33 cellular contexts compared by ENCODE assay signal in genomic region chr4:186757696-186758330, GRCh38. TPM values are rescaled to one million over a fixed set of nuclear protein-coding genes. Genes with fewer than 3 reads are reported as not detected.
DNase-seq lines count a peak whose midpoint lies in the region; ATAC-seq and TF ChIP-seq lines count a peak whose summit lies in the region.
"Had no signal": no experiment of that assay in that cellular context is flagged by ENCODE, and none has a peak within 500 bp of the region (broad histone marks: within the 10 kb centered on the region; RNA-seq: fewer than 3 reads in every experiment).

No MANE protein-coding gene starts in this region.

- POLR2A ChIA-PET in BJ (lab: Charles Lee) (no interaction called here), IMR-90 (lab: Charles Lee; ENCODE audit: unreplicated experiment) (interaction anchor here (0.6 kb wide), 1 partner anchor 1593 kb away, joined by 9 read pairs; no protein-coding TSS in a partner anchor)

- TF ChIP-seq POLR2A in IMR-90 (IDR thresholded peaks at IDR 0.05; ENCODE audit: low read depth, low read length) = no peak

- H3K9me3 ChIP-seq in IMR-90 (ENCODE audit: control insufficient read depth, insufficient read depth, low read length) (no peaks in the 10 kb centered on the region), mesenchymal stem cell (ENCODE audit: control insufficient read depth, low read length) (no peaks in the 10 kb centered on the region), aorta (ENCODE audit: control insufficient read depth, low read length) (peaks cover 2% of the 10 kb centered on the region), BE2C (no peaks in the 10 kb centered on the region; the same call in 1 of the 2 replicates)
- H3K9me3 ChIP-seq: Caco-2, MG63, thyroid gland, vagina had no signal

- H2BK15ac ChIP-seq in IMR-90 (ENCODE audit: low read depth, low read length) (no peak overlapping the region), mesenchymal stem cell (ENCODE audit: low read depth, poor library complexity, severe bottlenecking) (no peak overlapping the region)

- DNase-seq in BJ (ENCODE audit: low read depth) = peak; percentile 60
- no peak for DNase-seq in IMR-90
- peak; percentile 53 for DNase-seq in NOMO-1 treated with dmso at 0.1 percent for 144 hours (lab: John Stamatoyannopoulos, UW; ENCODE audit: unreplicated experiment)
- DNase-seq in mesenchymal stem cell = no peak
- no peak for DNase-seq in NCI-H1048 (lab: John Stamatoyannopoulos, UW)
- no peak for DNase-seq in NCI-H1417 (lab: John Stamatoyannopoulos, UW)
- no peak for DNase-seq in aorta
- no peak for DNase-seq in BE2C
- DNase-seq: activated CD4-positive, alpha-beta memory T cell treated with anti-CD3 and anti-CD28 coated beads for 36 hours; activated naive CD4-positive, alpha-beta T cell; C1 segment of cervical spinal cord; Caco-2; central memory CD4-positive, alpha-beta T cell; cortex of kidney; DND-41; effector memory CD4-positive, alpha-beta T cell; glutamatergic neuron; HFFc6; left colon; mammary epithelial cell; MG63; NCI-H2081 treated with DMSO at 0.1 percent for 48 hours; NCI-H446; PC-3; retina; stimulated activated CD8-positive, alpha-beta memory T cell treated with anti-CD3 and anti-CD28 coated beads, Interleukin-4, amount 100 ng/mL, for 48 hours; T-helper 17 cell; thyroid gland had no signal

- H3K9ac ChIP-seq in IMR-90 (ENCODE audit: low read depth, low read length) (no peak overlapping the region), mesenchymal stem cell (ENCODE audit: low read length) (no peak overlapping the region)
- H3K9ac ChIP-seq: parathyroid adenoma had no signal

- no peak for ATAC-seq in IMR-90 (ENCODE audit: low read depth)
- no peak for ATAC-seq in aorta (ENCODE audit: low FRiP score)
- ATAC-seq: activated CD4-positive, CD25-positive, alpha-beta regulatory T cell treated with anti-CD3 and anti-CD28 coated beads, Interleukin-2, amount 50 U/mL, for 24 hours; left colon; PC-3; Right ventricle myocardium inferior; SK-N-SH treated with all-trans-retinoic acid at 6 μM for 48 hours; T-helper 17 cell had no signal

- H3K9me1 ChIP-seq in IMR-90 (ENCODE audit: insufficient read depth, low read length) = no peaks in the 10 kb centered on the region; the same call in 1 of the 2 replicates

- H3K18ac ChIP-seq in IMR-90 (ENCODE audit: low read depth, low read length) (no peak overlapping the region), mesenchymal stem cell (ENCODE audit: low read depth in 1 of 2, low read length in 2 of 2) (no peak overlapping the region)

- no peak for TF ChIP-seq RAD21 in IMR-90 (IDR thresholded peaks at IDR 0.05; ENCODE audit: low read length)

- no peak overlapping the region for H3K56ac ChIP-seq in IMR-90 (ENCODE audit: extremely low read depth, insufficient read depth, low read length)

- BruUV-seq in IMR-90 (replicated peaks; lab: Mats Ljungman, UMichigan) = no TSS peak

- intact Hi-C loops in IMR-90 (cut with micrococcal nuclease) (no loop called here), aorta (cut with DNase I) (no loop called here)

- H2AK9ac ChIP-seq in IMR-90 (replicated peaks; ENCODE audit: low read depth, low read length, poor library complexity) = no peak overlapping the region

- TF ChIP-seq CTCF in BJ (IDR thresholded peaks at IDR 0.05; ENCODE audit: insufficient read depth, low read depth, low read length) (no peak), IMR-90 (conservative IDR thresholded peaks at IDR 0.05; ENCODE audit: low read depth, low read length) (no peak), BE2C (IDR thresholded peaks at IDR 0.05; ENCODE audit: low read depth, low read length) (no peak)

- no peak overlapping the region; the same call in 1 of the 2 replicates for H2AK5ac ChIP-seq in IMR-90 (ENCODE audit: low read depth, low read length)
- peak overlapping the region; percentile 67 for H2AK5ac ChIP-seq in mesenchymal stem cell (ENCODE audit: low read length, severe bottlenecking)

- no peak overlapping the region for H3K4me3 ChIP-seq in BJ (ENCODE audit: low read depth, low read length)
- no peak overlapping the region for H3K4me3 ChIP-seq in IMR-90 (ENCODE audit: insufficient read depth, low read depth, low read length)
- no peak overlapping the region for H3K4me3 ChIP-seq in mesenchymal stem cell (ENCODE audit: insufficient read depth in 1 of 2, low read depth in 1 of 2, low read length in 2 of 2)
- H3K4me3 ChIP-seq in aorta (ENCODE audit: low read length in 2 of 2) = no peak overlapping the region
- H3K4me3 ChIP-seq in BE2C (ENCODE audit: low read depth, low read length) = no peak overlapping the region
- H3K4me3 ChIP-seq: MG63, thyroid gland, vagina had no signal

- no peak overlapping the region for H4K91ac ChIP-seq in IMR-90 (ENCODE audit: insufficient read depth, low read depth, low read length)
- H4K91ac ChIP-seq in mesenchymal stem cell (ENCODE audit: low read length) = no peak overlapping the region

- no peak overlapping the region for H2BK5ac ChIP-seq in IMR-90 (ENCODE audit: low read depth, low read length, poor library complexity, severe bottlenecking)
- H2BK5ac ChIP-seq in mesenchymal stem cell (ENCODE audit: low read depth, low read length, poor library complexity, severe bottlenecking) = no peak overlapping the region

- H2AFZ ChIP-seq in IMR-90 (replicated peaks; ENCODE audit: low read length, poor library complexity) (no peak overlapping the region), mesenchymal stem cell (ENCODE audit: low read depth, low read length) (no peak overlapping the region)
- H2AFZ ChIP-seq: parathyroid adenoma had no signal

- H4K5ac ChIP-seq in IMR-90 (ENCODE audit: low read depth, low read length) = no peak overlapping the region

- no peak overlapping the region for H2BK20ac ChIP-seq in IMR-90 (ENCODE audit: low read depth, low read length)

- no peak overlapping the region for H2BK120ac ChIP-seq in IMR-90 (ENCODE audit: low read depth, low read length)
- H2BK120ac ChIP-seq in mesenchymal stem cell (ENCODE audit: low read depth, low read length) = no peak overlapping the region

- no peak overlapping the region for H4K8ac ChIP-seq in IMR-90 (ENCODE audit: low read depth in 2 of 2, low read length in 2 of 2)
- no peak overlapping the region for H4K8ac ChIP-seq in mesenchymal stem cell (ENCODE audit: low read length)

- peaks cover 3% of the 10 kb centered on the region for H3K4me1 ChIP-seq in IMR-90 (ENCODE audit: control insufficient read depth, insufficient read depth, low read length)
- peaks cover 12% of the 10 kb centered on the region for H3K4me1 ChIP-seq in mesenchymal stem cell (ENCODE audit: control insufficient read depth, insufficient read depth, low read depth, low read length)
- H3K4me1 ChIP-seq in aorta (ENCODE audit: control insufficient read depth in 1 of 2, insufficient read depth in 2 of 2, low read length in 2 of 2) = no peaks in the 10 kb centered on the region
- H3K4me1 ChIP-seq in BE2C = no peaks in the 10 kb centered on the region
- H3K4me1 ChIP-seq: parathyroid adenoma, vagina had no signal

- H3K36me3 ChIP-seq in BJ (ENCODE audit: control insufficient read depth, insufficient read depth, low read length) (no peaks in the 10 kb centered on the region), IMR-90 (ENCODE audit: control insufficient read depth, insufficient read depth, low read length) (no peaks in the 10 kb centered on the region), mesenchymal stem cell (ENCODE audit: control insufficient read depth in 1 of 2, insufficient read depth in 2 of 2, low read depth in 1 of 2, low read length in 2 of 2) (no peaks in the 10 kb centered on the region), aorta (ENCODE audit: control insufficient read depth in 1 of 2, insufficient read depth in 2 of 2, low read length in 1 of 2) (no peaks in the 10 kb centered on the region), BE2C (no peaks in the 10 kb centered on the region)
- H3K36me3 ChIP-seq: MG63, thyroid gland, vagina had no signal

- no peak overlapping the region for H2BK12ac ChIP-seq in mesenchymal stem cell (ENCODE audit: low read length in 2 of 2)

- H3K14ac ChIP-seq in IMR-90 (replicated peaks; ENCODE audit: low read depth, low read length) = 0 out of 2 replicates have a peak overlapping the region, but pooled peaks have one; percentile 13
- no peak overlapping the region for H3K14ac ChIP-seq in mesenchymal stem cell (ENCODE audit: low read length in 2 of 2)

- no peaks in the 10 kb centered on the region for H4K20me1 ChIP-seq in IMR-90 (ENCODE audit: insufficient read depth, low read length)

- in situ Hi-C loops in IMR-90 (cut with MboI; ENCODE audit: low sequenced_read_pairs) = no loop called here

- H3K27me3 ChIP-seq in BJ (ENCODE audit: control insufficient read depth, insufficient read depth, low read length) (no peaks in the 10 kb centered on the region), IMR-90 (ENCODE audit: control insufficient read depth, insufficient read depth, low read length) (no peaks in the 10 kb centered on the region), mesenchymal stem cell (ENCODE audit: control insufficient read depth in 1 of 2, insufficient read depth in 1 of 2, low read length in 2 of 2) (no peaks in the 10 kb centered on the region), aorta (ENCODE audit: control insufficient read depth in 1 of 2, insufficient read depth in 2 of 2, low read length in 1 of 2) (no peaks in the 10 kb centered on the region), BE2C (no peaks in the 10 kb centered on the region)
- H3K27me3 ChIP-seq: MG63, thyroid gland, vagina had no signal

- H3K23ac ChIP-seq in IMR-90 (ENCODE audit: low read depth, low read length) (no peak overlapping the region), mesenchymal stem cell (ENCODE audit: low read length in 2 of 2) (no peak overlapping the region)

- CTCF ChIA-PET in BJ (lab: Yijun Ruan, JAX) (interaction anchor here (1.0 to 1.3 kb wide), 2 partner anchors 12 to 31 kb away, joined by 3 read pairs; no protein-coding TSS in a partner anchor), IMR-90 (lab: Yijun Ruan, JAX) (interaction anchor here (1.6 kb wide), 1 partner anchor 10 kb away, joined by 4 read pairs; no protein-coding TSS in a partner anchor)

- no peak overlapping the region for H3K27ac ChIP-seq in IMR-90 (ENCODE audit: insufficient read depth, low read length)
- H3K27ac ChIP-seq in mesenchymal stem cell (ENCODE audit: low read length, poor library complexity, severe bottlenecking) = peak overlapping the region; percentile 23
- no peak overlapping the region for H3K27ac ChIP-seq in aorta (ENCODE audit: low read depth in 1 of 2, low read length in 2 of 2)
- H3K27ac ChIP-seq: parathyroid adenoma, thyroid gland, vagina had no signal

- dilution Hi-C loops in IMR-90 (cut with HindIII; ENCODE audit: low sequenced_read_pairs, unreplicated experiment) = no loop called here

- H3K79me1 ChIP-seq in IMR-90 (ENCODE audit: low read depth in 1 of 2, low read length in 2 of 2) (no peaks in the 10 kb centered on the region), mesenchymal stem cell (replicated peaks; ENCODE audit: low read length, poor library complexity, severe bottlenecking) (no peaks in the 10 kb centered on the region)

- no peak overlapping the region for H3K4me2 ChIP-seq in IMR-90 (ENCODE audit: low read depth, low read length)
- no peak overlapping the region for H3K4me2 ChIP-seq in mesenchymal stem cell (ENCODE audit: low read length, poor library complexity, severe bottlenecking)

- H3K4ac ChIP-seq in IMR-90 (ENCODE audit: low read depth, low read length) (no peak overlapping the region), mesenchymal stem cell (ENCODE audit: low read depth in 1 of 2, low read length in 2 of 2) (no peak overlapping the region)

- WGBS in IMR-90 (ENCODE audit: extremely low coverage in 2 of 2, insufficient read length in 1 of 2), 2 experiments = 57% methylated on average over 1 of the region's 13 CpGs; no CpG with 5 or more reads in 1 of the 2 experiments
- WGBS in mesenchymal stem cell = 80% methylated on average over 10 of the region's 13 CpGs
- WGBS in aorta, 2 donors = 88 to 94% methylated on average over 13 of the region's 13 CpGs

RNA-seq across cellular contexts. Expression of gene FAT1, which starts 34.2 kb away (rescaled TPM):
- polyA plus RNA-seq in BJ (2011; rRNA removed) = 351 and 489 TPM in 2 replicates
- polyA minus RNA-seq in BJ (2011; rRNA and poly(A)+ RNA removed) = 1,204 and 1,354 TPM in 2 replicates
- total RNA-seq in IMR-90 (2012; rRNA removed) = 464 and 519 TPM in 2 replicates
- polyA plus RNA-seq in IMR-90 (2012; rRNA removed) = 156 and 171 TPM in 2 replicates
- polyA plus RNA-seq in IMR-90 (2012; cell fraction: cytosol; rRNA removed) = 126 and 202 TPM in 2 replicates
- 206 and 325 TPM in 2 replicates for polyA plus RNA-seq in IMR-90 (2012; cell fraction: nucleus; rRNA removed; ENCODE audit: low replicate concordance)
- 137 TPM for polyA plus RNA-seq in mesenchymal stem cell (2013, experiment 1 of 2)
- polyA plus RNA-seq in mesenchymal stem cell (2013, experiment 2 of 2) = 119 TPM
- total RNA-seq in aorta = 100 to 1,000 TPM in 1 of 2 donors, 10 to 100 TPM in 1; 95.3 to 106 TPM
- polyA plus RNA-seq in aorta = 10 to 100 TPM; 23.5 to 41.2 TPM
- polyA plus RNA-seq in BE2C (2012; ENCODE audit: insufficient read depth, insufficient read length, low read depth) = 0.45 TPM
- total RNA-seq: activated CD4-positive, alpha-beta memory T cell treated with anti-CD3 and anti-CD28 coated beads for 36 hours; T-helper 17 cell had no signal

Comparison
In these comparisons a context has a peak if more than half of its experiments do, and no peak if none do; other contexts are left out.
1. DNase-seq: peak in BJ (single experiment) and NOMO-1 treated with dmso at 0.1 percent for 144 hours (single experiment); none in IMR-90 (single experiment), mesenchymal stem cell (single experiment), NCI-H1048 (single experiment), NCI-H1417 (0 of 3), aorta (0 of 2) and BE2C (single experiment).